Comparison of ENCODE assay signal across 21 cellular contexts in the genomic region with DNA sequence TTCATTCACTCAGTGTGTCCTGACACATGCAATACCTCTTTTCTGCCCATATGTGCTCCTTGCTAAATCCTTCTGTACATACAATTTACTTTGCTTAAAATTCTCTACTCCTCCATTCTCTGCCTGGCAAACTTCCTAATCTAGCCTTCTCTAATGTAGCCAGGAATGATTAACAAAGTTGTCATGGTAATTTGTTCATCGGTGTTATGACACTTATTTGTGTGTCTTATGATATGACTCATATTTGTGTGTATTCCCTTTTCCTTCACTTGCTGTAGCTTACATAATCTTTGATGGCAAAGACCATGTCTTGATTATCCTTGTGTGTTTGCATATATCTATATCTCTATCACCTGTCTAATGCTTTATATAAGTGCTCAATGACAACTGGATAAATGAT.
"Had no signal": no experiment of that assay in that cellular context is flagged by ENCODE, and none has a peak within 500 bp of the region (broad histone marks: within the 10 kb centered on the region; RNA-seq: fewer than 3 reads in every experiment).

No MANE protein-coding gene starts in this region.

- H3K27ac Mint-ChIP-seq: activated naive CD8-positive, alpha-beta T cell treated with anti-CD3 and anti-CD28 coated beads, Interleukin-2, amount 10 ng/mL, durations not matched to agents 7 days and 5 days; immature natural killer cell; nephron had no signal

- H3K4me1 Mint-ChIP-seq: activated naive CD8-positive, alpha-beta T cell treated with anti-CD3 and anti-CD28 coated beads, Interleukin-2, amount 10 ng/mL, durations not matched to agents 7 days and 5 days; immature natural killer cell had no signal

- H3K4me3 ChIP-seq: ascending aorta, esophagus muscularis mucosa, lower lobe of right lung, tibial nerve, uterus had no signal

- H3K27me3 ChIP-seq: ascending aorta, esophagus muscularis mucosa, tibial nerve, uterus had no signal

- H3K4me1 ChIP-seq: ascending aorta, esophagus muscularis mucosa, lower lobe of right lung, tibial nerve, uterus had no signal

- H3K36me3 ChIP-seq: ascending aorta, esophagus muscularis mucosa, lower lobe of right lung, tibial nerve, uterus had no signal

- H3K36me3 Mint-ChIP-seq: activated naive CD8-positive, alpha-beta T cell treated with anti-CD3 and anti-CD28 coated beads, Interleukin-2, amount 10 ng/mL, durations not matched to agents 7 days and 5 days; immature natural killer cell had no signal

- H3K9me3 ChIP-seq: ascending aorta, esophagus muscularis mucosa, lower lobe of right lung, tibial nerve, uterus had no signal

- H3K27ac ChIP-seq: ascending aorta, esophagus muscularis mucosa, lower lobe of right lung, tibial nerve, uterus had no signal

- H3K4me3 Mint-ChIP-seq: activated naive CD8-positive, alpha-beta T cell treated with anti-CD3 and anti-CD28 coated beads, Interleukin-2, amount 10 ng/mL, durations not matched to agents 7 days and 5 days; immature natural killer cell; nephron had no signal

- ATAC-seq: activated CD4-positive, CD25-positive, alpha-beta regulatory T cell treated with anti-CD3 and anti-CD28 coated beads, Interleukin-2, amount 50 U/mL, for 24 hours; left cardiac atrium; lower lobe of right lung; right cardiac atrium had no signal

- H3K9me3 Mint-ChIP-seq: activated naive CD8-positive, alpha-beta T cell treated with anti-CD3 and anti-CD28 coated beads, Interleukin-2, amount 10 ng/mL, durations not matched to agents 7 days and 5 days; nephron had no signal

- DNase-seq: activated naive CD4-positive, alpha-beta T cell; activated naive CD8-positive, alpha-beta T cell treated with anti-CD3 and anti-CD28 coated beads, Interleukin-2, amount 10 ng/mL, durations not matched to agents 7 days and 5 days; activated T-cell treated with anti-CD3 and anti-CD28 coated beads for 4 hours; head of caudate nucleus; immature natural killer cell; left cardiac atrium; lower lobe of right lung; occipital lobe; right cardiac atrium; small intestine; stimulated activated CD4-positive, alpha-beta T cell treated with anti-CD3 and anti-CD28 coated beads, Interleukin-4, amount 100 ng/mL, for 4 hours; stimulated activated CD8-positive, alpha-beta memory T cell treated with anti-CD3 and anti-CD28 coated beads, Interleukin-4, amount 100 ng/mL, for 48 hours; stimulated activated naive CD4-positive, alpha-beta T cell treated with Interleukin-2 at 50 U/mL for 16 hours; substantia nigra; T-helper 9 cell; uterus had no signal
